In the genomic region with DNA sequence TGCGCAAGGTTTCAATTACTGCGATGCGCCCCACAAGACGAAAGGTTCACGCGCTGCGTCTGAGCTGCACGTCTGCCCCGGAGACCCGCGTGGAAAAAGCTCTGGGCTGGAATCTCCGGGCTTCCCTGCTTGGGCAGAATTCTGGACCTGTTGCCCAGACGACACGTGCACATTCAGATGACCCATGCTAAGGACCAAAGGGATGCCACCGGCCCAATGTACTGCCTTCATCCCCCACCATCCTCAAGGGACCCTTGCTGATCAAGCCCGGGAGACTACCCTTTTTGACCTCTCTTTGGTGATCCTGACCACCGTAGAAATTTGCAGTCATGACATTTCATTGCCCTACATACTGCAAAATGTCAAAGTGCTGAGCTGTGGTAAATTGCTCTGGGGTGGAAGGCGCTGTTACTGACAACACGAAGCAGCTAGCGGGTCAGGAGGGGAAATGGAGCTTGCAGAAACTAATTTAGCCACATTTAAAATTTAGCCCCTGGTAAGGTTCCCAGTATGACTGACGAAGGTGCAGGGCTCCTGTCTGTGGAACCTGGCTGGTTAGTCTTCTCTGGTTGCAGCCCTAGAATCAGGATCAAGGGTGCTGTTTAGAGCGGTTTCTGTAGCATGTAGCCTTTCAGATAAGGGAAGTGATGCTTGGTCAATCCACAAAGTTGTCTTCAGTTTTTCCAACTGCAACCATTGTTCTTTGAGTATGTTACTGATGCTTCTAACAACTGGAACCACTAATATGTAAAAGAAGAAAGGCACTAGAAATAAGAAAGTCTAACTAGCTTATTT, we compare ENCODE assay signal across 8 cellular contexts.
A peak's percentile ranks its signal among the peaks of the same experiment; 100 is the strongest.
DNase-seq lines count a peak whose midpoint lies in the region; ATAC-seq, FAIRE-seq and TF ChIP-seq lines count a peak whose summit lies in the region.

No MANE protein-coding gene starts in this region.

- TF ChIP-seq CTCF in HepG2 (CRISPR knock-in tag; IDR thresholded peaks at IDR 0.05) (no peak), thoracic aorta (IDR thresholded peaks at IDR 0.05) (no peak)

- H3K27ac Mint-ChIP-seq in activated CD4-positive, alpha-beta T cell treated with anti-CD3 and anti-CD28 coated beads for 36 hours: peak overlapping the region; percentile 74
- H3K27ac Mint-ChIP-seq in activated naive CD8-positive, alpha-beta T cell treated with anti-CD3 and anti-CD28 coated beads for 36 hours: no peak overlapping the region

- H3K36me3 ChIP-seq in HepG2 (replicated peaks in 1 of 2; ENCODE audit: control insufficient read depth in 1 of 2, insufficient read depth in 2 of 2, low read length in 2 of 2) (no peaks in the 10 kb centered on the region), thoracic aorta (no peaks in the 10 kb centered on the region)

- peak overlapping the region; percentile 92 for H3K4me3 Mint-ChIP-seq in activated CD4-positive, alpha-beta T cell treated with anti-CD3 and anti-CD28 coated beads for 36 hours
- peak overlapping the region; percentile 81 for H3K4me3 Mint-ChIP-seq in activated naive CD8-positive, alpha-beta T cell treated with anti-CD3 and anti-CD28 coated beads for 36 hours

- no peak for DNase-seq in activated CD4-positive, alpha-beta T cell treated with anti-CD3 and anti-CD28 coated beads for 36 hours
- DNase-seq in activated CD4-positive, alpha-beta T cell treated with anti-CD3 and anti-CD28 coated beads for 4 hours: no peak
- no peak for DNase-seq in activated naive CD8-positive, alpha-beta T cell treated with anti-CD3 and anti-CD28 coated beads for 36 hours
- no peak for DNase-seq in HepG2 (ENCODE audit: low spot score)
- DNase-seq in thoracic aorta (ENCODE audit: low spot score): no peak
- no peak for DNase-seq in hepatic stellate cell (ENCODE audit: low spot score)
- DNase-seq in KG1 (lab: John Stamatoyannopoulos, UW): no peak

- H2AFZ ChIP-seq in HepG2 (ENCODE audit: low read length): no peak overlapping the region

- peaks cover 33% of the 10 kb centered on the region for H3K4me1 Mint-ChIP-seq in activated CD4-positive, alpha-beta T cell treated with anti-CD3 and anti-CD28 coated beads for 36 hours
- H3K4me1 Mint-ChIP-seq in activated naive CD8-positive, alpha-beta T cell treated with anti-CD3 and anti-CD28 coated beads for 36 hours: peaks cover 28% of the 10 kb centered on the region

- peaks cover 35% of the 10 kb centered on the region for H3K27me3 Mint-ChIP-seq in activated CD4-positive, alpha-beta T cell treated with anti-CD3 and anti-CD28 coated beads for 36 hours
- H3K27me3 Mint-ChIP-seq in activated naive CD8-positive, alpha-beta T cell treated with anti-CD3 and anti-CD28 coated beads for 36 hours: peaks cover 80% of the 10 kb centered on the region

- no peak for TF ChIP-seq EP300 in HepG2 (IDR thresholded peaks at IDR 0.05; ENCODE audit: low read depth in 2 of 2, low read length in 2 of 2)
- TF ChIP-seq EP300 in HepG2 (CRISPR knock-in tag; IDR thresholded peaks at IDR 0.05; ENCODE audit: borderline replicate concordance): no peak

- H3K9ac ChIP-seq in HepG2 (ENCODE audit: insufficient read depth, low read depth, low read length): no peak overlapping the region

- no peak for TF ChIP-seq POLR2A in HepG2 (IDR thresholded peaks at IDR 0.05; ENCODE audit: insufficient read depth in 1 of 2, low read depth in 2 of 2, low read length in 2 of 2)

- FAIRE-seq in HepG2 (lab: Jason Lieb, UNC): no peak

- H3K27me3 ChIP-seq in HepG2 (ENCODE audit: control insufficient read depth in 1 of 2, insufficient read depth in 2 of 2, low read length in 2 of 2) (peaks cover 3 to 48% of the 10 kb centered on the region in 2 experiments), thoracic aorta (replicated peaks; ENCODE audit: insufficient read depth) (no peaks in the 10 kb centered on the region)

- intact Hi-C loops in activated CD4-positive, alpha-beta T cell treated with anti-CD3 and anti-CD28 coated beads for 36 hours (cut with DNase I, micrococcal nuclease): loop anchor here (1.0 to 5.0 kb wide), 9 partner anchors 13 to 114 kb away; partner anchors contain the start of gene COMMD9 (in 1 of the 2)
- intact Hi-C loops in HepG2 (cut with micrococcal nuclease; ENCODE audit: unreplicated experiment): no loop called here

- no peak overlapping the region for H3K4me3 ChIP-seq in HepG2 (replicated peaks in 1 of 3; ENCODE audit: insufficient read depth in 1 of 3, low read depth in 2 of 3, low read length in 3 of 3)
- H3K4me3 ChIP-seq in thoracic aorta: peak overlapping the region; percentile 85

- TF ChIP-seq RAD21 in HepG2 (CRISPR knock-in tag; IDR thresholded peaks at IDR 0.05): no peak

- CTCF ChIA-PET in activated CD4-positive, alpha-beta T cell treated with anti-CD3 and anti-CD28 coated beads for 36 hours (lab: Charles Lee): interaction anchor here (0.6 to 2.2 kb wide), 13 partner anchors 11 to 115 kb away, joined by 3 to 9 read pairs (median 3); no protein-coding TSS in a partner anchor
- CTCF ChIA-PET in HepG2 (lab: Yijun Ruan, JAX; ENCODE audit: low intra/inter-chr PET ratio, low total read pairs): no interaction called here

- H3K9me3 Mint-ChIP-seq in activated CD4-positive, alpha-beta T cell treated with anti-CD3 and anti-CD28 coated beads for 36 hours (ENCODE audit: low read depth): no peaks in the 10 kb centered on the region
- no peaks in the 10 kb centered on the region for H3K9me3 Mint-ChIP-seq in activated naive CD8-positive, alpha-beta T cell treated with anti-CD3 and anti-CD28 coated beads for 36 hours

- in situ Hi-C loops in HepG2 (cut with HindIII; ENCODE audit: extremely low pct_ligation_motif_present, low pct_unique_long_range_greater_than_20kb): no loop called here

- no peak overlapping the region for H3K4me2 ChIP-seq in HepG2 (ENCODE audit: low read depth, low read length)

- no peaks in the 10 kb centered on the region for H3K9me3 ChIP-seq in HepG2 (ENCODE audit: low read length)
- no peaks in the 10 kb centered on the region for H3K9me3 ChIP-seq in thoracic aorta

- H3K36me3 Mint-ChIP-seq in activated CD4-positive, alpha-beta T cell treated with anti-CD3 and anti-CD28 coated beads for 36 hours (ENCODE audit: low read depth): peaks cover 36% of the 10 kb centered on the region
- H3K36me3 Mint-ChIP-seq in activated naive CD8-positive, alpha-beta T cell treated with anti-CD3 and anti-CD28 coated beads for 36 hours: peaks cover 3% of the 10 kb centered on the region

- H3K4me1 ChIP-seq in HepG2 (ENCODE audit: insufficient read depth, low read length): no peaks in the 10 kb centered on the region
- peaks cover 3 to 17% of the 10 kb centered on the region in 2 donors for H3K4me1 ChIP-seq in thoracic aorta (ENCODE audit: control insufficient read depth in 1 of 2, low read depth in 2 of 2)

- peak; percentile 14 for ATAC-seq in activated CD4-positive, alpha-beta T cell treated with anti-CD3 and anti-CD28 coated beads for 36 hours
- ATAC-seq in HepG2 (no peak), thoracic aorta (ENCODE audit: insufficient number of reproducible peaks, low FRiP score, low read depth) (no peak), HG03457 (IDR thresholded peaks at IDR 0.05; ENCODE audit: unreplicated experiment) (no peak)

- H3K27ac ChIP-seq in HepG2 (ENCODE audit: extremely low read length, insufficient read depth, low read length) (no peak overlapping the region), thoracic aorta (peak overlapping the region in 1 of 2 donors; percentile 43)

- H4K20me1 ChIP-seq in HepG2 (ENCODE audit: insufficient read depth, low read length): peaks cover 3% of the 10 kb centered on the region; the same call in 1 of the 2 replicates

- POLR2A ChIA-PET in activated CD4-positive, alpha-beta T cell treated with anti-CD3 and anti-CD28 coated beads for 36 hours (lab: Charles Lee): interaction anchor here (0.7 to 1.0 kb wide), 2 partner anchors 25 to 108 kb away, joined by 3 to 4 read pairs; no protein-coding TSS in a partner anchor
- POLR2A ChIA-PET in HepG2 (lab: Yijun Ruan, JAX): no interaction called here

- BruUV-seq in HepG2 (replicated peaks; lab: Mats Ljungman, UMichigan): no TSS peak

- H3K79me2 ChIP-seq in HepG2 (ENCODE audit: insufficient read depth, low read length): no peaks in the 10 kb centered on the region

- 43% methylated on average over 4 of the region's 22 CpGs for WGBS in HepG2 (ENCODE audit: low lambda C conversion rate)

TF ChIP-seq in HepG2, 621 proteins besides CTCF, POLR2A, EP300 and RAD21:
- TF ChIP-seq TBP (CRISPR knock-in tag; IDR thresholded peaks at IDR 0.05): no peak
- 0 out of 2 replicates have a peak, but pooled peaks have one; percentile 13 for TF ChIP-seq MAFF (IDR thresholded peaks at IDR 0.05; ENCODE audit: low read depth, low read length)
- TF ChIP-seq CENPBD1 (CRISPR knock-in tag; IDR thresholded peaks at IDR 0.05; ENCODE audit: borderline replicate concordance, low read depth): no peak
- TF ChIP-seq KDM3A (CRISPR knock-in tag; IDR thresholded peaks at IDR 0.05; ENCODE audit: low read depth): no peak
- no peak for TF ChIP-seq ZNF335 (CRISPR knock-in tag; IDR thresholded peaks at IDR 0.05)
- peak in 1 of 2 experiments; percentile 38; a peak in 2 of 4 replicates for TF ChIP-seq MAFK (conservative IDR thresholded peaks at IDR 0.05 in 1 of 2, IDR thresholded peaks at IDR 0.05 in 1 of 2; ENCODE audit: low read length in 2 of 2)
- no peak for TF ChIP-seq CBX5 (CRISPR knock-in tag; IDR thresholded peaks at IDR 0.05; ENCODE audit: borderline replicate concordance)
- no peak for TF ChIP-seq SMAD9 (CRISPR knock-in tag; IDR thresholded peaks at IDR 0.05)
- no peak for TF ChIP-seq FOXC1 (CRISPR knock-in tag; IDR thresholded peaks at IDR 0.05; ENCODE audit: borderline replicate concordance)
- no peak for TF ChIP-seq POLR2AphosphoS2 (IDR thresholded peaks at IDR 0.05; ENCODE audit: low read depth, low read length)
